In the genomic region with DNA sequence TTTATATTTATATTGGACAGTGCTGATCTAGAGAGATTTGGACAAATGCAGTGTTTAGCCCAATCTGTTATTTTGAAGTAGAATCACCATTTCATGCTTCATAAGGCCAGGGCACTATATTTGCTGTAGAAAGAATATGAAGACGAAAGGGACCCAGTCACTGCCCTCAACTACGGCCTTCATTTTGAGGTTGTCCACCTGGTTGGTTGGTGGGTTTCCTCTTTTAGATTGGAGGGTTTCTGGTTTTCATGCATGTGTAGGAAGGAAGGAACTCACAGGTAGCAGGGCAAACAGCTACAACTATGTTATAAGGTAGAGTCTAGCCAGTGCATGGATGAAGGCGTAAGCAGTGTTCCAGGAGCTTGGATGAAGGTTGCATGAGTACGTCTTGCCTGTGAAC, we compare ENCODE assay signal across 16 cellular contexts.
"Had no signal": no experiment of that assay in that cellular context is flagged by ENCODE, and none has a peak within 500 bp of the region (broad histone marks: within the 10 kb centered on the region; RNA-seq: fewer than 3 reads in every experiment).

No MANE protein-coding gene starts in this region.

- H3K4me3 Mint-ChIP-seq: activated CD8-positive, alpha-beta memory T cell treated with anti-CD3 and anti-CD28 coated beads, Interleukin-2, amount 10 ng/mL, durations not matched to agents 7 days and 5 days; activated T-cell treated with anti-CD3 and anti-CD28 coated beads, Interleukin-2, amount 50 U/mL, for 4 hours; neural crest cell had no signal

- H3K4me1 ChIP-seq: adrenal gland had no signal

- H3K4me3 ChIP-seq: adrenal gland, cardiac muscle cell, esophagus muscularis mucosa, hepatocyte, lung, right lobe of liver, smooth muscle cell had no signal

- H3K27ac Mint-ChIP-seq: activated CD8-positive, alpha-beta memory T cell treated with anti-CD3 and anti-CD28 coated beads, Interleukin-2, amount 10 ng/mL, durations not matched to agents 7 days and 5 days had no signal

- ATAC-seq: activated CD8-positive, alpha-beta memory T cell treated with anti-CD3 and anti-CD28 coated beads, Interleukin-2, amount 10 ng/mL, durations not matched to agents 7 days and 5 days; activated T-cell treated with anti-CD3 and anti-CD28 coated beads, Interleukin-2, amount 50 U/mL, for 4 hours; right lobe of liver had no signal

- H2AFZ ChIP-seq: hepatocyte had no signal

- H3K9me3 ChIP-seq: adrenal gland, esophagus muscularis mucosa, right lobe of liver had no signal

- DNase-seq: activated CD4-positive, alpha-beta T cell treated with anti-CD3 and anti-CD28 coated beads, Interleukin-2, amount 50 U/mL, for 1 hour; activated CD4-positive, CD25-positive, alpha-beta regulatory T cell; activated CD8-positive, alpha-beta memory T cell treated with anti-CD3 and anti-CD28 coated beads, Interleukin-2, amount 10 ng/mL, durations not matched to agents 7 days and 5 days; activated effector memory CD4-positive, alpha-beta T cell treated with anti-CD3 and anti-CD28 coated beads, Interleukin-2, amount 50 U/mL, for 16 hours; activated T-cell treated with anti-CD3 and anti-CD28 coated beads, Interleukin-2, amount 50 U/mL, for 4 hours; adrenal gland; islet precursor cell; midbrain; right lobe of liver; SW 1271 had no signal

- H3K9me3 Mint-ChIP-seq: activated T-cell treated with anti-CD3 and anti-CD28 coated beads, Interleukin-2, amount 50 U/mL, for 4 hours; neural crest cell had no signal

- H3K27ac ChIP-seq: adrenal gland, cardiac muscle cell, esophagus muscularis mucosa, hepatocyte, right lobe of liver had no signal

- H3K4me2 ChIP-seq: hepatocyte, smooth muscle cell had no signal

- H3K27me3 Mint-ChIP-seq: activated CD8-positive, alpha-beta memory T cell treated with anti-CD3 and anti-CD28 coated beads, Interleukin-2, amount 10 ng/mL, durations not matched to agents 7 days and 5 days had no signal

- H3K36me3 ChIP-seq: adrenal gland, cardiac muscle cell, esophagus muscularis mucosa, right lobe of liver had no signal

- H3K27me3 ChIP-seq: adrenal gland, cardiac muscle cell, esophagus muscularis mucosa, hepatocyte, right lobe of liver had no signal
